Comparison of ENCODE assay signal across 8 cellular contexts in the genomic region with DNA sequence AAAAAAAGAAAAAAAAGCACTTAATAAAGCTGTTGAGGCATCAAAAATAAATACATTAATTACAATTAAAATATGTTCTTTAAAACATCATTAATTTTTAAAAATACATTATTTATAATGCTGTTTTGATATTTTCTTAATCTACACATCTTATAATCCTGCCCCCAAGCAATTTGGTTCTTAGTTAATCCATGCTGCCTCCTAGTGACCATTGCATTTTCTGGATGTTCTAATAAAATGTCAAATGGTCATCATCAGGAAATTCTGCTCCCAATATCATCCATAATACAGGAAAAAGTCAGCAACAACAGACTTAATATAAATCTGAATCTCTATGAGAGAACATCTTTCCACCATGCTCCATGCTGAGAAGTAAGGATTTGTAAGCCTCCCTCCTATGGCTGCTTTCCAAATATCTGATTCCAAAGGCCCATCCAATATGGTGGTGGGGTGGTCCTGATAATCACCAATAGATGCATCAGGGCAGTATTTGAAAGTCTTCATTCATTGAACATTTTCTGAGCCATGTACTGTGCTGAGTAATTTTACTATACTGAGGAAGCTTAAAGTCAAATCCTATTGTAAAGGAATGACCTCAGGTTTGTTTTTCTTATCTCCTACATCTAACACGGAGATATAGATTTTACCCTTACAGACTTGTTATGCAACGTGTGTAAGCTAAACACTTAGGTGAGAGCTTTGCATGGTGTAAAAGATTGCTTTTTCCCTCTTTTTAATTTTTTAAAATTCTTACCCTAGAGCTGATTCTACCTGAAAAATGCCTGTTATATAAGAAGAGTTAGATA.
DNase-seq lines count a peak whose midpoint lies in the region; ATAC-seq and TF ChIP-seq lines count a peak whose summit lies in the region.
"Had no signal": no experiment of that assay in that cellular context is flagged by ENCODE, and none has a peak within 500 bp of the region (broad histone marks: within the 10 kb centered on the region; RNA-seq: fewer than 3 reads in every experiment).

No MANE protein-coding gene starts in this region.

- TF ChIP-seq POLR2A in esophagus muscularis mucosa (IDR thresholded peaks at IDR 0.05; ENCODE audit: low read depth): no peak

- no peak overlapping the region for H3K27ac ChIP-seq in esophagus muscularis mucosa (replicated peaks in 1 of 4)
- H3K27ac ChIP-seq in parathyroid adenoma: peak overlapping the region; percentile 18

- H3K4me3 ChIP-seq in esophagus muscularis mucosa (no peak overlapping the region), parathyroid adenoma (ENCODE audit: low read depth, low read length) (no peak overlapping the region)

- intact Hi-C loops in esophagus muscularis mucosa (cut with DNase I): loop anchor here (10.0 kb wide), 1 partner anchor 188 kb away; no protein-coding TSS in a partner anchor

- no peak overlapping the region for H3K4me2 ChIP-seq in parathyroid adenoma (ENCODE audit: low read length)

- H3K9me3 ChIP-seq in esophagus muscularis mucosa (peaks cover 0 to 9% (median 0%) of the 10 kb centered on the region in 4 donors), parathyroid adenoma (ENCODE audit: control insufficient read depth, low read length) (no peaks in the 10 kb centered on the region)

- H3K79me2 ChIP-seq in parathyroid adenoma: no peaks in the 10 kb centered on the region

- no peaks in the 10 kb centered on the region for H3K27me3 ChIP-seq in esophagus muscularis mucosa
- H3K27me3 ChIP-seq in parathyroid adenoma (ENCODE audit: control insufficient read depth, insufficient read depth, low read length): no peaks in the 10 kb centered on the region

- no peak for TF ChIP-seq EP300 in esophagus muscularis mucosa (IDR thresholded peaks at IDR 0.05)

- H3K4me1 ChIP-seq in esophagus muscularis mucosa (peaks cover 0 to 6% (median 0%) of the 10 kb centered on the region in 4 donors), parathyroid adenoma (peaks cover 5% of the 10 kb centered on the region)

- H3K36me3 ChIP-seq in esophagus muscularis mucosa (no peaks in the 10 kb centered on the region), parathyroid adenoma (ENCODE audit: control insufficient read depth, insufficient read depth, low read length) (no peaks in the 10 kb centered on the region)

- WGBS in esophagus muscularis mucosa: 35% methylated on average over 2 of the region's 2 CpGs

- TF ChIP-seq CTCF in GM12872 (IDR thresholded peaks at IDR 0.05; ENCODE audit: insufficient read depth, low read depth, low read length) (peak; percentile 34; the same call in 1 of the 3 replicates), esophagus muscularis mucosa (IDR thresholded peaks at IDR 0.05) (peak in 2 of 3 experiments; percentile 6 to 24), parathyroid adenoma (IDR thresholded peaks at IDR 0.05) (peak; percentile 41)

- no peak overlapping the region for H2AFZ ChIP-seq in parathyroid adenoma

- H3K9ac ChIP-seq in parathyroid adenoma: no peak overlapping the region

- no peak for ATAC-seq in GM21515 (IDR thresholded peaks at IDR 0.05; ENCODE audit: unreplicated experiment)

- DNase-seq in NCI-H748 treated with DMSO at 0.1 percent for 48 hours (lab: John Stamatoyannopoulos, UW) (peak; percentile 15), esophagus muscularis mucosa (ENCODE audit: extremely low spot score) (no peak), 8988T (no peak)
- no peak for DNase-seq in effector CD8-positive, alpha-beta T cell (lab: John Stamatoyannopoulos, UW)
- DNase-seq: activated CD4-positive, alpha-beta T cell treated with anti-CD3 and anti-CD28 coated beads for 1 hour had no signal
